ENCODE assay signal across 8 cellular contexts in the genomic region with DNA sequence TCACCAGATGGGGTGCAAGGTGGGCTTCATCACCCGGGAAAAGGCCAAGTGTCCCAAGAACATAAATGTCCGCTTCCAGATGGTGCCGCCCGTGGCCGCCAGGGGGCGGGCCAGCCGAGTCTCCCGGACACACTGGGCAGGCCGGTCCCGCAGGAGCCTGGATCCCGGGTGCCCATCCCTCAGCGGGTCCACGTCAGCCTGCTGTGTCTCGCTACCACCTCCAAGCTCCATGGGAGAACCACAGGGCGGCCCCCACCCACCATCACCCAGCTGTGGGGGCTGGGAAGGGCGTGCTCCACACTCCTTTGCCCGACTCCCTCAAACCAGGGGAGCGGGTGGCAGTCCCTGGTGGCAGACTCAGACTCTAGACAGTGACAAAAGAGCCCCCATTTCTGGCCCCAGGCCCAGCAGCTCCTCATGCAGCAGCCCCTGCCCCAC. TPM values are rescaled to one million over a fixed set of nuclear protein-coding genes. Genes with fewer than 3 reads are reported as not detected.
DNase-seq lines count a peak whose midpoint lies in the region; ATAC-seq and TF ChIP-seq lines count a peak whose summit lies in the region.

No MANE protein-coding gene starts in this region.

- peaks cover 15% of the 10 kb centered on the region for H3K27me3 Mint-ChIP-seq in activated CD8-positive, alpha-beta T cell treated with anti-CD3 and anti-CD28 coated beads for 36 hours

- CTCF ChIA-PET in activated CD8-positive, alpha-beta T cell treated with anti-CD3 and anti-CD28 coated beads for 36 hours (lab: Charles Lee), result interaction anchor here (0.7 to 2.5 kb wide), 7 partner anchors 9 to 153 kb away, joined by 3 to 8 read pairs (median 3); no protein-coding TSS in a partner anchor

- no peaks in the 10 kb centered on the region for H3K9me3 Mint-ChIP-seq in activated CD8-positive, alpha-beta T cell treated with anti-CD3 and anti-CD28 coated beads for 36 hours

- peak; percentile 41 for ATAC-seq in activated CD8-positive, alpha-beta T cell treated with anti-CD3 and anti-CD28 coated beads for 36 hours
- ATAC-seq in GM19395 (IDR thresholded peaks at IDR 0.05; ENCODE audit: unreplicated experiment), result no peak

- intact Hi-C loops in activated CD8-positive, alpha-beta T cell treated with anti-CD3 and anti-CD28 coated beads for 36 hours (cut with micrococcal nuclease), result loop anchor here (5.0 kb wide), 1 partner anchor 149 kb away; no protein-coding TSS in a partner anchor

- DNase-seq in NCI-H510A treated with DMSO at 0.1 percent for 48 hours (lab: John Stamatoyannopoulos, UW), result peak; percentile 20
- no peak for DNase-seq in NCI-H510A (lab: John Stamatoyannopoulos, UW)
- DNase-seq in NCI-H2227 (lab: John Stamatoyannopoulos, UW; ENCODE audit: unreplicated experiment), result peak; percentile 74
- peak; percentile 75 for DNase-seq in activated CD8-positive, alpha-beta T cell treated with anti-CD3 and anti-CD28 coated beads for 36 hours
- peak; percentile 44 for DNase-seq in effector CD8-positive, alpha-beta T cell (lab: John Stamatoyannopoulos, UW)
- DNase-seq in mesenteric fat pad (ENCODE audit: low spot score), result peak; percentile 95
- DNase-seq in stimulated activated CD8-positive, alpha-beta memory T cell treated with anti-CD3 and anti-CD28 coated beads, Interleukin-7, amount 100 ng/mL, for 4 hours (ENCODE audit: low read depth in 2 of 2), result peak; percentile 7 to 31

- H3K4me3 Mint-ChIP-seq in activated CD8-positive, alpha-beta T cell treated with anti-CD3 and anti-CD28 coated beads for 36 hours, result no peak overlapping the region

- peak; percentile 99 for TF ChIP-seq CTCF in activated CD8-positive, alpha-beta T cell treated with anti-CD3 and anti-CD28 coated beads for 36 hours (IDR thresholded peaks at IDR 0.05)

- H3K36me3 Mint-ChIP-seq in activated CD8-positive, alpha-beta T cell treated with anti-CD3 and anti-CD28 coated beads for 36 hours (ENCODE audit: low read depth), result no peaks in the 10 kb centered on the region

- POLR2A ChIA-PET in activated CD8-positive, alpha-beta T cell treated with anti-CD3 and anti-CD28 coated beads for 36 hours (lab: Charles Lee), result no interaction called here

- H3K27ac Mint-ChIP-seq in activated CD8-positive, alpha-beta T cell treated with anti-CD3 and anti-CD28 coated beads for 36 hours, result no peak overlapping the region

- peaks cover 16% of the 10 kb centered on the region for H3K4me1 Mint-ChIP-seq in activated CD8-positive, alpha-beta T cell treated with anti-CD3 and anti-CD28 coated beads for 36 hours (ENCODE audit: low read depth)

RNA-seq across cellular contexts. Expression of a gene that starts 22.0 kb away (rescaled TPM):
- total RNA-seq in activated CD8-positive, alpha-beta T cell treated with anti-CD3 and anti-CD28 coated beads for 36 hours, result 1 to 10 TPM; 9.3 to 9.7 TPM
- total RNA-seq in mesenteric fat pad, result 28.3 TPM

RNA-seq across cellular contexts. Expression of a gene that starts 34.5 kb away (rescaled TPM):
- 1 to 10 TPM; 3.6 to 4.1 TPM for total RNA-seq in activated CD8-positive, alpha-beta T cell treated with anti-CD3 and anti-CD28 coated beads for 36 hours
- 25.1 TPM for total RNA-seq in mesenteric fat pad

RNA-seq across cellular contexts. Expression of a gene that starts 45.3 kb away (rescaled TPM):
- total RNA-seq in activated CD8-positive, alpha-beta T cell treated with anti-CD3 and anti-CD28 coated beads for 36 hours, result 10 to 100 TPM; 24.7 to 26.7 TPM
- total RNA-seq in mesenteric fat pad, result 89.7 TPM
